In the genomic region with DNA sequence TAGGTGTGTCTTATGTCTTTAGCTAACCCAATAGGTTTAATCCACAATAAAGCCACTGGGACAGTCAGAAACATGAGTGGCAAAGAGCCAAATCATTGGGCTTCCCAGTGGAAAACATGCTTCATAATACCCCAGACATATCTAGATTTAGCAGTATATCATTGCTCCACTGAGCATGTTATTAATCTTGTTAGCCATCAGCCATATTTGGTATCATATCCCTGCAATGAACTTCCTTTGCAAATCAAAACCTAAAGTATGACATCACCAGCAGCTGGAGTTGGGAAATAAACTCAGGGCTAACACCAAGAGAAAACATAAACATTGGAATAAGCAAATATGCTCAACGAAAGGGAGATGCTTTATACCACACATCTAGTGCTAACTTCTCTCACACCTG, we compare ENCODE assay signal across 16 cellular contexts.
DNase-seq lines count a peak whose midpoint lies in the region; FAIRE-seq and TF ChIP-seq lines count a peak whose summit lies in the region.
"Had no signal": no experiment of that assay in that cellular context is flagged by ENCODE, and none has a peak within 500 bp of the region (broad histone marks: within the 10 kb centered on the region; RNA-seq: fewer than 3 reads in every experiment).

No MANE protein-coding gene starts in this region.

- H3K4me3 ChIP-seq in bronchial epithelial cell (ENCODE audit: low read depth, low read length), result no peak overlapping the region
- H3K4me3 ChIP-seq: coronary artery, GM12878, psoas muscle, transverse colon had no signal

- TF ChIP-seq CTCF in bronchial epithelial cell (IDR thresholded peaks at IDR 0.05; ENCODE audit: insufficient read depth, low read length, severe bottlenecking), result no peak
- TF ChIP-seq CTCF in D721Med (IDR thresholded peaks at IDR 0.05; ENCODE audit: insufficient read depth, missing control alignments), result no peak

- DNase-seq in AG08395 (ENCODE audit: low spot score), result peak; percentile 35
- DNase-seq in HCEC 1CT, result peak; percentile 78
- DNase-seq in bronchial epithelial cell (ENCODE audit: low read depth), result peak; percentile 76
- DNase-seq in kidney tubule cell (ENCODE audit: low spot score), result peak; percentile 23
- no peak for DNase-seq in amygdala (lab: John Stamatoyannopoulos, UW)
- DNase-seq in NCI-H2227 (lab: John Stamatoyannopoulos, UW; ENCODE audit: unreplicated experiment), result no peak
- DNase-seq in activated CD8-positive, alpha-beta memory T cell treated with anti-CD3 and anti-CD28 coated beads, Interleukin-2, amount 50 U/mL, for 4 hours, result no peak
- no peak for DNase-seq in D721Med (ENCODE audit: insufficient read length, low spot score)
- DNase-seq: activated B cell treated with CpG ODN at 0.5 μM for 24 hours; activated naive CD8-positive, alpha-beta T cell treated with anti-CD3 and anti-CD28 coated beads for 36 hours; DND-41; PC-3; psoas muscle; transverse colon had no signal

- H3K36me3 ChIP-seq in bronchial epithelial cell (ENCODE audit: control insufficient read depth, insufficient read depth, low read length), result no peaks in the 10 kb centered on the region
- H3K36me3 ChIP-seq: transverse colon had no signal

- H3K27me3 ChIP-seq in bronchial epithelial cell (ENCODE audit: control insufficient read depth, insufficient read depth, low read length), result no peaks in the 10 kb centered on the region
- H3K27me3 ChIP-seq: transverse colon had no signal

- no peak for FAIRE-seq in bronchial epithelial cell (lab: Jason Lieb, UNC)
- FAIRE-seq in D721Med (lab: Jason Lieb, UNC), result no peak
- FAIRE-seq: GM12878 had no signal

Comparison
In these comparisons a context has a peak if more than half of its experiments do, and no peak if none do; other contexts are left out.
1. DNase-seq: peak in AG08395 (single experiment), HCEC 1CT (single experiment), bronchial epithelial cell (single experiment) and kidney tubule cell (single experiment); none in amygdala (0 of 56), NCI-H2227 (single experiment), activated CD8-positive, alpha-beta memory T cell treated with anti-CD3 and anti-CD28 coated beads, Interleukin-2, amount 50 U/mL, for 4 hours (single experiment) and D721Med (single experiment).